ENCODE assay signal across 8 cellular contexts in genomic region chr4:155371432-155372043, GRCh38. TPM values are rescaled to one million over a fixed set of nuclear protein-coding genes. Genes with fewer than 3 reads are reported as not detected.
DNase-seq lines count a peak whose midpoint lies in the region; TF ChIP-seq lines count a peak whose summit lies in the region.

No MANE protein-coding gene starts in this region.

- no peak overlapping the region for H4K8ac ChIP-seq in mesenchymal stem cell (ENCODE audit: low read length)

- TF ChIP-seq CTCF in adrenal gland (IDR thresholded peaks at IDR 0.05), result peak in 5 of 6 experiments; percentile 9 to 61 (median 53)
- TF ChIP-seq CTCF in uterus (IDR thresholded peaks at IDR 0.05), result peak in 2 of 4 experiments; percentile 23 to 25

- peaks cover 10% of the 10 kb centered on the region for H3K79me1 ChIP-seq in mesenchymal stem cell (replicated peaks; ENCODE audit: low read length, poor library complexity, severe bottlenecking)

- peaks cover 32% of the 10 kb centered on the region for H3K4me1 ChIP-seq in Karpas-422 (ENCODE audit: low read length)
- peaks cover 3 to 11% of the 10 kb centered on the region in 2 donors for H3K4me1 ChIP-seq in adrenal gland (replicated peaks in 1 of 2)
- no peaks in the 10 kb centered on the region for H3K4me1 ChIP-seq in mesenchymal stem cell (ENCODE audit: control insufficient read depth, insufficient read depth, low read depth, low read length)
- no peaks in the 10 kb centered on the region for H3K4me1 ChIP-seq in uterus

- H3K14ac ChIP-seq in mesenchymal stem cell (ENCODE audit: low read length in 2 of 2), result no peak overlapping the region

- H3K9me3 ChIP-seq in Karpas-422 (ENCODE audit: low read length) (no peaks in the 10 kb centered on the region), adrenal gland (replicated peaks in 1 of 3) (no peaks in the 10 kb centered on the region), mesenchymal stem cell (ENCODE audit: control insufficient read depth, low read length) (no peaks in the 10 kb centered on the region), uterus (no peaks in the 10 kb centered on the region)

- no peak overlapping the region for H3K4ac ChIP-seq in mesenchymal stem cell (ENCODE audit: low read depth in 1 of 2, low read length in 2 of 2)

- H3K79me2 ChIP-seq in Karpas-422 (ENCODE audit: low read length), result peaks cover 81% of the 10 kb centered on the region

- H2BK12ac ChIP-seq in mesenchymal stem cell (ENCODE audit: low read length in 2 of 2), result no peak overlapping the region

- no peak overlapping the region for H2AK5ac ChIP-seq in mesenchymal stem cell (ENCODE audit: low read length, severe bottlenecking)

- H3K23ac ChIP-seq in mesenchymal stem cell (ENCODE audit: low read length in 2 of 2), result no peak overlapping the region

- H4K91ac ChIP-seq in mesenchymal stem cell (ENCODE audit: low read length), result no peak overlapping the region

- H3K9me2 ChIP-seq in Karpas-422 (replicated peaks; ENCODE audit: insufficient read depth, low read length), result no peaks in the 10 kb centered on the region

- H2BK15ac ChIP-seq in mesenchymal stem cell (ENCODE audit: low read depth, poor library complexity, severe bottlenecking), result no peak overlapping the region

- H4K20me1 ChIP-seq in Karpas-422 (ENCODE audit: insufficient read depth, low read depth, low read length), result no peaks in the 10 kb centered on the region

- H3K4me3 ChIP-seq in Karpas-422 (ENCODE audit: low read length) (no peak overlapping the region), adrenal gland (no peak overlapping the region), mesenchymal stem cell (ENCODE audit: insufficient read depth in 1 of 2, low read depth in 1 of 2, low read length in 2 of 2) (no peak overlapping the region), uterus (no peak overlapping the region)

- H3K9ac ChIP-seq in Karpas-422 (ENCODE audit: low read length) (no peak overlapping the region), mesenchymal stem cell (ENCODE audit: low read length) (no peak overlapping the region)

- intact Hi-C loops in adrenal gland (cut with DNase I), result no loop called here
- intact Hi-C loops in uterus (cut with DNase I; ENCODE audit: low total_unique reads), result no loop called here

- WGBS in adrenal gland, 4 donors, result 37 to 46% (median 43%) methylated on average over 4 of the region's 4 CpGs
- WGBS in mesenchymal stem cell, result no CpG with 5 or more reads among the region's 4 CpGs

- H3K18ac ChIP-seq in mesenchymal stem cell (ENCODE audit: low read depth in 1 of 2, low read length in 2 of 2), result no peak overlapping the region

- TF ChIP-seq POLR2A in adrenal gland (IDR thresholded peaks at IDR 0.05) (no peak), uterus (IDR thresholded peaks at IDR 0.05) (no peak)

- peaks cover 60% of the 10 kb centered on the region for H3K36me3 ChIP-seq in Karpas-422 (ENCODE audit: insufficient read depth, low read length)
- H3K36me3 ChIP-seq in adrenal gland (replicated peaks in 1 of 2), result no peaks in the 10 kb centered on the region
- H3K36me3 ChIP-seq in mesenchymal stem cell (ENCODE audit: control insufficient read depth in 1 of 2, insufficient read depth in 2 of 2, low read depth in 1 of 2, low read length in 2 of 2), result peaks cover 4 to 27% of the 10 kb centered on the region in 2 experiments
- H3K36me3 ChIP-seq in uterus, result no peaks in the 10 kb centered on the region

- H2AFZ ChIP-seq in Karpas-422 (ENCODE audit: low read length), result no peak overlapping the region
- H2AFZ ChIP-seq in mesenchymal stem cell (ENCODE audit: low read depth, low read length), result no peak overlapping the region

- DNase-seq in NOMO-1 treated with DMSO at 0.1 percent for 48 hours (lab: John Stamatoyannopoulos, UW; ENCODE audit: unreplicated experiment), result peak; percentile 1
- no peak for DNase-seq in NOMO-1 treated with dmso at 0.1 percent for 144 hours (lab: John Stamatoyannopoulos, UW; ENCODE audit: unreplicated experiment)
- DNase-seq in Karpas-422, result peak; percentile 85
- DNase-seq in adrenal gland, result no peak
- peak; percentile 47 for DNase-seq in mesenchymal stem cell
- no peak for DNase-seq in activated naive CD4-positive, alpha-beta T cell treated with Interleukin-2 at 50 U/mL for 16 hours
- no peak for DNase-seq in activated T-cell treated with anti-CD3 and anti-CD28 coated beads for 4 hours
- no peak for DNase-seq in uterus

- no peak overlapping the region for H2BK120ac ChIP-seq in mesenchymal stem cell (ENCODE audit: low read depth, low read length)

- H3K27ac ChIP-seq in Karpas-422 (ENCODE audit: low read length) (no peak overlapping the region), adrenal gland (no peak overlapping the region), mesenchymal stem cell (ENCODE audit: low read length, poor library complexity, severe bottlenecking) (no peak overlapping the region), uterus (no peak overlapping the region)

- no peaks in the 10 kb centered on the region for H3K27me3 ChIP-seq in Karpas-422 (ENCODE audit: low read length)
- no peaks in the 10 kb centered on the region for H3K27me3 ChIP-seq in adrenal gland
- no peaks in the 10 kb centered on the region for H3K27me3 ChIP-seq in mesenchymal stem cell (ENCODE audit: control insufficient read depth in 1 of 2, insufficient read depth in 1 of 2, low read length in 2 of 2)
- H3K27me3 ChIP-seq in uterus, result no peaks in the 10 kb centered on the region

- H3K4me2 ChIP-seq in Karpas-422 (ENCODE audit: low read depth, low read length, poor library complexity, severe bottlenecking), result peak overlapping the region; percentile 0
- H3K4me2 ChIP-seq in mesenchymal stem cell (ENCODE audit: low read length, poor library complexity, severe bottlenecking), result no peak overlapping the region

- H2BK5ac ChIP-seq in mesenchymal stem cell (ENCODE audit: low read depth, low read length, poor library complexity, severe bottlenecking), result no peak overlapping the region

RNA-seq across cellular contexts. Expression of gene MAP9, which starts 5.2 kb away (rescaled TPM):
- total RNA-seq in Karpas-422 (2014; rRNA removed; shearing (Covaris generic); ENCODE audit: low replicate concordance), result 16.1 and 57.4 TPM in 2 replicates
- total RNA-seq in adrenal gland (10 to 100 TPM in 1 of 8 donors, 1 to 10 TPM in 7; 3.4 to 12.3 (median 7.0) TPM), uterus (10 to 100 TPM in 2 of 4 donors, 1 to 10 TPM in 2; 6.4 to 30.0 (median 18.2) TPM)
- 10 to 100 TPM in 2 of 3 donors, 1 to 10 TPM in 1; 8.0 to 15.1 (median 12.8) TPM for polyA plus RNA-seq in adrenal gland
- polyA plus RNA-seq in mesenchymal stem cell (2013, experiment 1 of 2), result 20.8 TPM
- 19.5 TPM for polyA plus RNA-seq in mesenchymal stem cell (2013, experiment 2 of 2)

Comparison
In these comparisons a context has a peak if more than half of its experiments do, and no peak if none do; other contexts are left out.
1. DNase-seq: peak in NOMO-1 treated with DMSO at 0.1 percent for 48 hours (single experiment), Karpas-422 (single experiment) and mesenchymal stem cell (single experiment); none in NOMO-1 treated with dmso at 0.1 percent for 144 hours (single experiment), adrenal gland (0 of 7), activated naive CD4-positive, alpha-beta T cell treated with Interleukin-2 at 50 U/mL for 16 hours (single experiment), activated T-cell treated with anti-CD3 and anti-CD28 coated beads for 4 hours (single experiment) and uterus (0 of 2).